ENCODE assay signal across 16 cellular contexts in genomic region chr6:119720160-119720559, GRCh38.
DNase-seq lines count a peak whose midpoint lies in the region; ATAC-seq and TF ChIP-seq lines count a peak whose summit lies in the region.
"Had no signal": no experiment of that assay in that cellular context is flagged by ENCODE, and none has a peak within 500 bp of the region (broad histone marks: within the 10 kb centered on the region; RNA-seq: fewer than 3 reads in every experiment).

No MANE protein-coding gene starts in this region.

- H3K27ac Mint-ChIP-seq in progenitor cell of endocrine pancreas, result no peak overlapping the region
- H3K27ac Mint-ChIP-seq: activated T-cell treated with anti-CD3 and anti-CD28 coated beads, Interleukin-2, amount 50 U/mL, for 72 hours had no signal

- ATAC-seq in HG03439 (IDR thresholded peaks at IDR 0.05; ENCODE audit: unreplicated experiment) (no peak), mucosa of descending colon (no peak)
- no peak for ATAC-seq in activated T-cell treated with anti-CD3 and anti-CD28 coated beads, Interleukin-2, amount 50 U/mL, for 4 hours
- ATAC-seq: activated T-cell treated with anti-CD3 and anti-CD28 coated beads, Interleukin-2, amount 50 U/mL, for 72 hours; body of pancreas; gastrocnemius medialis; left colon had no signal

- H3K36me3 Mint-ChIP-seq in progenitor cell of endocrine pancreas (ENCODE audit: insufficient read depth), result no peaks in the 10 kb centered on the region
- no peaks in the 10 kb centered on the region for H3K36me3 Mint-ChIP-seq in activated T-cell treated with anti-CD3 and anti-CD28 coated beads, Interleukin-2, amount 50 U/mL, for 4 hours (ENCODE audit: insufficient read depth)

- no peak overlapping the region for H3K4me3 ChIP-seq in brain microvascular endothelial cell (ENCODE audit: low read depth, low read length)
- H3K4me3 ChIP-seq in mucosa of descending colon, result no peak overlapping the region
- H3K4me3 ChIP-seq: body of pancreas, gastrocnemius medialis, Peyer's patch had no signal

- H3K27me3 Mint-ChIP-seq in progenitor cell of endocrine pancreas, result peaks cover 3% of the 10 kb centered on the region
- H3K27me3 Mint-ChIP-seq in activated T-cell treated with anti-CD3 and anti-CD28 coated beads, Interleukin-2, amount 50 U/mL, for 4 hours (ENCODE audit: low read depth), result no peaks in the 10 kb centered on the region

- peak; percentile 44 for TF ChIP-seq CTCF in brain microvascular endothelial cell (IDR thresholded peaks at IDR 0.05; ENCODE audit: low read depth, low read length, missing control alignments)
- peak; percentile 38 for TF ChIP-seq CTCF in progenitor cell of endocrine pancreas (IDR thresholded peaks at IDR 0.05; ENCODE audit: unreplicated experiment)
- no peak for TF ChIP-seq CTCF in mucosa of descending colon (IDR thresholded peaks at IDR 0.05)

- peak; percentile 8 for DNase-seq in NCI-H748 (lab: John Stamatoyannopoulos, UW; ENCODE audit: unreplicated experiment)
- no peak for DNase-seq in NCI-H748 treated with DMSO at 0.1 percent for 48 hours (lab: John Stamatoyannopoulos, UW)
- peak; percentile 9 for DNase-seq in KBM-7
- DNase-seq in brain microvascular endothelial cell, result no peak
- no peak for DNase-seq in progenitor cell of endocrine pancreas (ENCODE audit: low spot score, unreplicated experiment)
- DNase-seq in mucosa of descending colon, result no peak
- no peak for DNase-seq in activated T-cell treated with anti-CD3 and anti-CD28 coated beads, Interleukin-2, amount 50 U/mL, for 4 hours
- DNase-seq: activated T-cell treated with anti-CD3 and anti-CD28 coated beads, Interleukin-2, amount 50 U/mL, for 72 hours; AML-193; body of pancreas; gastrocnemius medialis; GDM1; left colon; NCI-H2029 treated with DMSO at 0.1 percent for 48 hours; Peyer's patch had no signal

- no peak overlapping the region for H3K27ac ChIP-seq in brain microvascular endothelial cell
- H3K27ac ChIP-seq: body of pancreas, gastrocnemius medialis, Peyer's patch had no signal

- H3K4me1 ChIP-seq in mucosa of descending colon (ENCODE audit: low read depth), result no peaks in the 10 kb centered on the region
- H3K4me1 ChIP-seq: body of pancreas, gastrocnemius medialis, Peyer's patch had no signal

- H3K36me3 ChIP-seq in brain microvascular endothelial cell (replicated peaks) (no peaks in the 10 kb centered on the region), mucosa of descending colon (ENCODE audit: low read depth) (no peaks in the 10 kb centered on the region)
- H3K36me3 ChIP-seq: gastrocnemius medialis, Peyer's patch had no signal

- H3K9me3 Mint-ChIP-seq in progenitor cell of endocrine pancreas (ENCODE audit: low read depth), result peaks cover 21% of the 10 kb centered on the region
- no peaks in the 10 kb centered on the region for H3K9me3 Mint-ChIP-seq in activated T-cell treated with anti-CD3 and anti-CD28 coated beads, Interleukin-2, amount 50 U/mL, for 4 hours
- H3K9me3 Mint-ChIP-seq: activated T-cell treated with anti-CD3 and anti-CD28 coated beads, Interleukin-2, amount 50 U/mL, for 72 hours had no signal

- H3K4me3 Mint-ChIP-seq in progenitor cell of endocrine pancreas (ENCODE audit: low read depth), result no peak overlapping the region
- H3K4me3 Mint-ChIP-seq in activated T-cell treated with anti-CD3 and anti-CD28 coated beads, Interleukin-2, amount 50 U/mL, for 4 hours, result no peak overlapping the region
- H3K4me3 Mint-ChIP-seq: activated T-cell treated with anti-CD3 and anti-CD28 coated beads, Interleukin-2, amount 50 U/mL, for 72 hours had no signal

- H3K4me1 Mint-ChIP-seq in progenitor cell of endocrine pancreas (ENCODE audit: low read depth), result peaks cover 3% of the 10 kb centered on the region
- H3K4me1 Mint-ChIP-seq in activated T-cell treated with anti-CD3 and anti-CD28 coated beads, Interleukin-2, amount 50 U/mL, for 4 hours (ENCODE audit: low read depth), result peaks cover 3% of the 10 kb centered on the region

- no peaks in the 10 kb centered on the region for H3K9me3 ChIP-seq in mucosa of descending colon
- H3K9me3 ChIP-seq: body of pancreas, gastrocnemius medialis, Peyer's patch had no signal

- in situ Hi-C loops in KBM-7 (cut with MboI; ENCODE audit: low pct_unique_long_range_greater_than_20kb, low sequenced_read_pairs) (no loop called here), brain microvascular endothelial cell (cut with HindIII; ENCODE audit: low pct_ligation_motif_present, low sequenced_read_pairs) (no loop called here)

- intact Hi-C loops in mucosa of descending colon (cut with DNase I, micrococcal nuclease), result no loop called here

- H3K27me3 ChIP-seq in brain microvascular endothelial cell (replicated peaks), result no peaks in the 10 kb centered on the region
- H3K27me3 ChIP-seq: body of pancreas, gastrocnemius medialis, Peyer's patch had no signal

Comparison
In these comparisons a context has a peak if more than half of its experiments do, and no peak if none do; other contexts are left out.
1. DNase-seq: peak in NCI-H748 (single experiment) and KBM-7 (single experiment); none in NCI-H748 treated with DMSO at 0.1 percent for 48 hours (single experiment), brain microvascular endothelial cell (single experiment), progenitor cell of endocrine pancreas (single experiment), mucosa of descending colon (0 of 3) and activated T-cell treated with anti-CD3 and anti-CD28 coated beads, Interleukin-2, amount 50 U/mL, for 4 hours (single experiment).